ENCODE assay signal across 14 cellular contexts in genomic region chr2:203662963-203663362, GRCh38.
"Had no signal": no experiment of that assay in that cellular context is flagged by ENCODE, and none has a peak within 500 bp of the region (broad histone marks: within the 10 kb centered on the region; RNA-seq: fewer than 3 reads in every experiment).

No MANE protein-coding gene starts in this region.

- DNase-seq: activated CD4-positive, alpha-beta T cell treated with anti-CD3 and anti-CD28 coated beads, Interleukin-2, amount 50 U/mL, for 4 hours; activated CD4-positive, CD25-positive, alpha-beta regulatory T cell treated with anti-CD3 and anti-CD28 coated beads, Interleukin-2, amount 50 U/mL, for 72 hours; activated gamma-delta T cell; activated naive CD8-positive, alpha-beta T cell treated with anti-CD3 and anti-CD28 coated beads, Interleukin-2, amount 10 ng/mL, durations not matched to agents 7 days and 5 days; activated T-cell treated with anti-CD3 and anti-CD28 coated beads, Interleukin-2, amount 50 U/mL, for 24 hours; anterior cingulate cortex; heart right ventricle; small intestine; stomach had no signal

- H3K27me3 Mint-ChIP-seq: activated naive CD8-positive, alpha-beta T cell treated with anti-CD3 and anti-CD28 coated beads, Interleukin-2, amount 10 ng/mL, durations not matched to agents 7 days and 5 days; activated T-cell treated with anti-CD3 and anti-CD28 coated beads, Interleukin-2, amount 50 U/mL, for 24 hours had no signal

- H3K9me3 Mint-ChIP-seq: activated T-cell treated with anti-CD3 and anti-CD28 coated beads, Interleukin-2, amount 50 U/mL, for 24 hours; mesothelial cell of epicardium; T-helper 1 cell treated with Interleukin-12 subunit alpha and Interleukin-12 subunit beta and Interleukin-4 antibody, amounts not matched to agents 30 μg/mL and 1 μg/mL, for 36 hours had no signal

- H3K4me3 ChIP-seq: heart right ventricle, right atrium auricular region, stomach, thoracic aorta had no signal

- H3K36me3 Mint-ChIP-seq: mesothelial cell of epicardium had no signal

- ATAC-seq: heart right ventricle had no signal

- H3K36me3 ChIP-seq: heart right ventricle, neutrophil, right atrium auricular region, stomach, thoracic aorta had no signal

- H3K27me3 ChIP-seq: heart right ventricle, neutrophil, right atrium auricular region, stomach had no signal

- H3K4me3 Mint-ChIP-seq: activated naive CD8-positive, alpha-beta T cell treated with anti-CD3 and anti-CD28 coated beads, Interleukin-2, amount 10 ng/mL, durations not matched to agents 7 days and 5 days; activated T-cell treated with anti-CD3 and anti-CD28 coated beads, Interleukin-2, amount 50 U/mL, for 24 hours; mesothelial cell of epicardium; T-helper 1 cell treated with Interleukin-12 subunit alpha and Interleukin-12 subunit beta and Interleukin-4 antibody, amounts not matched to agents 30 μg/mL and 1 μg/mL, for 36 hours had no signal

- H3K27ac ChIP-seq: heart right ventricle, neutrophil, right atrium auricular region, stomach, thoracic aorta had no signal

- H3K27ac Mint-ChIP-seq: activated naive CD8-positive, alpha-beta T cell treated with anti-CD3 and anti-CD28 coated beads, Interleukin-2, amount 10 ng/mL, durations not matched to agents 7 days and 5 days; activated T-cell treated with anti-CD3 and anti-CD28 coated beads, Interleukin-2, amount 50 U/mL, for 24 hours; mesothelial cell of epicardium; T-helper 1 cell treated with Interleukin-12 subunit alpha and Interleukin-12 subunit beta and Interleukin-4 antibody, amounts not matched to agents 30 μg/mL and 1 μg/mL, for 36 hours had no signal

- H3K9me3 ChIP-seq: heart right ventricle, neutrophil, right atrium auricular region, stomach, thoracic aorta had no signal
